19 cellular contexts compared by ENCODE assay signal in genomic region chr3:128294999-128295468, GRCh38.
A peak's percentile ranks its signal among the peaks of the same experiment; 100 is the strongest.
DNase-seq lines count a peak whose midpoint lies in the region; ATAC-seq and TF ChIP-seq lines count a peak whose summit lies in the region.
"Had no signal": no experiment of that assay in that cellular context is flagged by ENCODE, and none has a peak within 500 bp of the region (broad histone marks: within the 10 kb centered on the region; RNA-seq: fewer than 3 reads in every experiment).

No MANE protein-coding gene starts in this region.

- no peak for TF ChIP-seq EP300 in tibial nerve (IDR thresholded peaks at IDR 0.05)

- H3K27me3 Mint-ChIP-seq in CD4-positive, alpha-beta T cell: no peaks in the 10 kb centered on the region
- H3K27me3 Mint-ChIP-seq in Calu3 (ENCODE audit: unreplicated experiment): no peaks in the 10 kb centered on the region
- H3K27me3 Mint-ChIP-seq in activated T-helper 2 cell treated with anti-CD3 and anti-CD28 coated beads, Interferon-gamma antibody, Interleukin-2, Interleukin-4, amounts not matched to agents 10 μg/mL and 5 μg/mL and 100 μg/mL, durations not matched to agents 14 hours and 24 hours and 36 hours (ENCODE audit: low read depth): no peaks in the 10 kb centered on the region
- H3K27me3 Mint-ChIP-seq in naive thymus-derived CD8-positive, alpha-beta T cell: no peaks in the 10 kb centered on the region
- H3K27me3 Mint-ChIP-seq: dendritic cell treated with granulocyte-macrophage colony-stimulating factor and Interleukin-4, amounts not matched to agents 40 ng/mL and 50 ng/mL, for 4 days had no signal

- CTCF ChIA-PET in CD4-positive, alpha-beta T cell (lab: Charles Lee): no interaction called here
- CTCF ChIA-PET in Calu3 (lab: Charles Lee): no interaction called here

- no peaks in the 10 kb centered on the region for H3K9me3 ChIP-seq in CD4-positive, alpha-beta T cell (ENCODE audit: control insufficient read depth, low read length)
- H3K9me3 ChIP-seq in esophagus squamous epithelium: peaks cover 0 to 4% (median 0%) of the 10 kb centered on the region in 3 donors
- H3K9me3 ChIP-seq in tibial nerve: peaks cover 0 to 15% (median 3%) of the 10 kb centered on the region in 4 donors
- H3K9me3 ChIP-seq: BE2C had no signal

- H3K4me3 Mint-ChIP-seq in CD4-positive, alpha-beta T cell: peak overlapping the region; percentile 49
- H3K4me3 Mint-ChIP-seq in Calu3 (ENCODE audit: low read depth, unreplicated experiment): no peak overlapping the region
- no peak overlapping the region for H3K4me3 Mint-ChIP-seq in activated T-helper 2 cell treated with anti-CD3 and anti-CD28 coated beads, Interferon-gamma antibody, Interleukin-2, Interleukin-4, amounts not matched to agents 10 μg/mL and 5 μg/mL and 100 μg/mL, durations not matched to agents 14 hours and 24 hours and 36 hours (ENCODE audit: low read depth)
- H3K4me3 Mint-ChIP-seq in naive thymus-derived CD8-positive, alpha-beta T cell: peak overlapping the region in 9 of 10 donors; percentile 20 to 86 (median 63)
- H3K4me3 Mint-ChIP-seq: dendritic cell treated with granulocyte-macrophage colony-stimulating factor and Interleukin-4, amounts not matched to agents 40 ng/mL and 50 ng/mL, for 4 days had no signal

- H3K4me3 ChIP-seq in esophagus squamous epithelium: no peak overlapping the region
- no peak overlapping the region for H3K4me3 ChIP-seq in tibial nerve
- H3K4me3 ChIP-seq: K562 had no signal

- BruUV-seq in Calu3 (replicated peaks; lab: Mats Ljungman, UMichigan): no TSS peak

- no peak for TF ChIP-seq POLR2A in esophagus squamous epithelium (IDR thresholded peaks at IDR 0.05)
- TF ChIP-seq POLR2A in tibial nerve (IDR thresholded peaks at IDR 0.05): no peak

- peak overlapping the region; percentile 64 for H3K27ac ChIP-seq in CD4-positive, alpha-beta T cell (ENCODE audit: low read depth, low read length)
- H3K27ac ChIP-seq in esophagus squamous epithelium (no peak overlapping the region), tibial nerve (no peak overlapping the region)
- H3K27ac ChIP-seq: HL-60 had no signal

- 81 to 83% methylated on average over 3 to 4 of the region's 4 CpGs for WGBS in esophagus squamous epithelium, 2 donors
- 82 to 95% methylated on average over 4 of the region's 4 CpGs for WGBS in tibial nerve, 2 donors

- peaks cover 8% of the 10 kb centered on the region for H3K9me3 Mint-ChIP-seq in CD4-positive, alpha-beta T cell
- H3K9me3 Mint-ChIP-seq in Calu3 (ENCODE audit: low read depth, unreplicated experiment): peaks cover 5% of the 10 kb centered on the region
- peaks cover 10% of the 10 kb centered on the region for H3K9me3 Mint-ChIP-seq in activated T-helper 2 cell treated with anti-CD3 and anti-CD28 coated beads, Interferon-gamma antibody, Interleukin-2, Interleukin-4, amounts not matched to agents 10 μg/mL and 5 μg/mL and 100 μg/mL, durations not matched to agents 14 hours and 24 hours and 36 hours
- peaks cover 3 to 11% (median 6%) of the 10 kb centered on the region in 9 donors for H3K9me3 Mint-ChIP-seq in naive thymus-derived CD8-positive, alpha-beta T cell
- H3K9me3 Mint-ChIP-seq: dendritic cell treated with granulocyte-macrophage colony-stimulating factor and Interleukin-4, amounts not matched to agents 40 ng/mL and 50 ng/mL, for 4 days had no signal

- DNase-seq in CD4-positive, alpha-beta T cell: peak in 2 of 10 experiments; percentile 9 to 29
- peak; percentile 0 for DNase-seq in Calu3
- DNase-seq in activated T-helper 2 cell treated with anti-CD3 and anti-CD28 coated beads, Interferon-gamma antibody, Interleukin-2, Interleukin-4, amounts not matched to agents 10 μg/mL and 5 μg/mL and 100 μg/mL, durations not matched to agents 14 hours and 24 hours and 36 hours (ENCODE audit: low spot score): peak; percentile 2
- peak in 4 of 10 donors; percentile 21 to 68 (median 60) for DNase-seq in naive thymus-derived CD8-positive, alpha-beta T cell
- DNase-seq in esophagus squamous epithelium (lab: John Stamatoyannopoulos, UW): no peak
- no peak for DNase-seq in tibial nerve (ENCODE audit: low spot score in 2 of 2)
- DNase-seq in NCI-H510A (lab: John Stamatoyannopoulos, UW): no peak
- DNase-seq: activated CD4-positive, alpha-beta T cell treated with anti-CD3 and anti-CD28 coated beads for 4 hours; activated effector memory CD4-positive, alpha-beta T cell treated with Interleukin-2 at 50 U/mL for 16 hours; BE2C; erythroblast; GOT3; NCI-H2081; NCI-H524 treated with DMSO at 0.1 percent for 48 hours; PC-3; T1000 had no signal

- peaks cover 44% of the 10 kb centered on the region for H3K36me3 Mint-ChIP-seq in CD4-positive, alpha-beta T cell (ENCODE audit: low read depth)
- H3K36me3 Mint-ChIP-seq in Calu3 (ENCODE audit: insufficient read depth, unreplicated experiment): no peaks in the 10 kb centered on the region
- peaks cover 14% of the 10 kb centered on the region for H3K36me3 Mint-ChIP-seq in activated T-helper 2 cell treated with anti-CD3 and anti-CD28 coated beads, Interferon-gamma antibody, Interleukin-2, Interleukin-4, amounts not matched to agents 10 μg/mL and 5 μg/mL and 100 μg/mL, durations not matched to agents 14 hours and 24 hours and 36 hours (ENCODE audit: low read depth)
- peaks cover 9 to 26% (median 10%) of the 10 kb centered on the region in 3 donors for H3K36me3 Mint-ChIP-seq in naive thymus-derived CD8-positive, alpha-beta T cell

- POLR2A ChIA-PET in CD4-positive, alpha-beta T cell (lab: Charles Lee): interaction anchor here (1.0 to 3.4 kb wide), 6 partner anchors 13 to 141 kb away, joined by 3 to 21 read pairs (median 8); no protein-coding TSS in a partner anchor
- POLR2A ChIA-PET in naive thymus-derived CD8-positive, alpha-beta T cell (lab: Charles Lee): interaction anchor here (0.7 to 6.4 kb wide), 8 partner anchors 9 to 200 kb away, joined by 3 to 87 read pairs (median 7); no protein-coding TSS in a partner anchor

- no peaks in the 10 kb centered on the region for H3K36me3 ChIP-seq in esophagus squamous epithelium
- peaks cover 0 to 20% (median 0%) of the 10 kb centered on the region in 3 donors for H3K36me3 ChIP-seq in tibial nerve
- H3K36me3 ChIP-seq: BE2C had no signal

- TF ChIP-seq CTCF in CD4-positive, alpha-beta T cell (IDR thresholded peaks at IDR 0.05): no peak
- TF ChIP-seq CTCF in Calu3 (IDR thresholded peaks at IDR 0.05; ENCODE audit: unreplicated experiment): no peak
- TF ChIP-seq CTCF in esophagus squamous epithelium (IDR thresholded peaks at IDR 0.05): no peak
- TF ChIP-seq CTCF in tibial nerve (IDR thresholded peaks at IDR 0.05): no peak

- ATAC-seq in CD4-positive, alpha-beta T cell (ENCODE audit: poor library complexity): peak; percentile 76
- ATAC-seq in naive thymus-derived CD8-positive, alpha-beta T cell: peak; percentile 79 to 89
- ATAC-seq: K562, PC-3 had no signal

- peak overlapping the region; percentile 95 for H3K27ac Mint-ChIP-seq in CD4-positive, alpha-beta T cell
- H3K27ac Mint-ChIP-seq in Calu3 (ENCODE audit: unreplicated experiment): no peak overlapping the region
- no peak overlapping the region for H3K27ac Mint-ChIP-seq in activated T-helper 2 cell treated with anti-CD3 and anti-CD28 coated beads, Interferon-gamma antibody, Interleukin-2, Interleukin-4, amounts not matched to agents 10 μg/mL and 5 μg/mL and 100 μg/mL, durations not matched to agents 14 hours and 24 hours and 36 hours
- H3K27ac Mint-ChIP-seq in naive thymus-derived CD8-positive, alpha-beta T cell: peak overlapping the region; percentile 84 to 98 (median 96)
- H3K27ac Mint-ChIP-seq: dendritic cell treated with granulocyte-macrophage colony-stimulating factor and Interleukin-4, amounts not matched to agents 40 ng/mL and 50 ng/mL, for 4 days had no signal

- no peaks in the 10 kb centered on the region for H3K4me1 ChIP-seq in esophagus squamous epithelium
- no peaks in the 10 kb centered on the region for H3K4me1 ChIP-seq in tibial nerve

- intact Hi-C loops in CD4-positive, alpha-beta T cell (cut with DNase I, micrococcal nuclease): loop anchor here in 1 of 2 experiments (1.0 kb wide), 1 partner anchor 21 kb away; no protein-coding TSS in a partner anchor
- intact Hi-C loops in Calu3 (cut with micrococcal nuclease; ENCODE audit: unreplicated experiment): no loop called here
- intact Hi-C loops in activated T-helper 2 cell treated with anti-CD3 and anti-CD28 coated beads, Interferon-gamma antibody, Interleukin-2, Interleukin-4, amounts not matched to agents 10 μg/mL and 5 μg/mL and 100 μg/mL, durations not matched to agents 14 hours and 24 hours and 36 hours (cut with micrococcal nuclease): no loop called here
- intact Hi-C loops in esophagus squamous epithelium (cut with DNase I): no loop called here

- H3K4me1 Mint-ChIP-seq in CD4-positive, alpha-beta T cell (ENCODE audit: low read depth): peaks cover 76% of the 10 kb centered on the region
- H3K4me1 Mint-ChIP-seq in Calu3 (ENCODE audit: low read depth, unreplicated experiment): peaks cover 8% of the 10 kb centered on the region
- peaks cover 10% of the 10 kb centered on the region for H3K4me1 Mint-ChIP-seq in activated T-helper 2 cell treated with anti-CD3 and anti-CD28 coated beads, Interferon-gamma antibody, Interleukin-2, Interleukin-4, amounts not matched to agents 10 μg/mL and 5 μg/mL and 100 μg/mL, durations not matched to agents 14 hours and 24 hours and 36 hours (ENCODE audit: low read depth)
- H3K4me1 Mint-ChIP-seq in naive thymus-derived CD8-positive, alpha-beta T cell: peaks cover 27 to 78% (median 58%) of the 10 kb centered on the region in 4 donors

- no peaks in the 10 kb centered on the region for H3K27me3 ChIP-seq in CD4-positive, alpha-beta T cell (ENCODE audit: control insufficient read depth, insufficient read depth, low read length)
- H3K27me3 ChIP-seq in esophagus squamous epithelium: no peaks in the 10 kb centered on the region
- no peaks in the 10 kb centered on the region for H3K27me3 ChIP-seq in tibial nerve
- H3K27me3 ChIP-seq: BE2C had no signal

Comparison
In these comparisons a context has a peak if more than half of its experiments do, and no peak if none do; other contexts are left out.
1. DNase-seq: peak in Calu3 (single experiment) and activated T-helper 2 cell treated with anti-CD3 and anti-CD28 coated beads, Interferon-gamma antibody, Interleukin-2, Interleukin-4, amounts not matched to agents 10 μg/mL and 5 μg/mL and 100 μg/mL, durations not matched to agents 14 hours and 24 hours and 36 hours (single experiment); none in esophagus squamous epithelium (single experiment), tibial nerve (0 of 2) and NCI-H510A (single experiment).
2. H3K27ac Mint-ChIP-seq: peak in CD4-positive, alpha-beta T cell (single experiment) and naive thymus-derived CD8-positive, alpha-beta T cell (10 of 10); none in Calu3 (single experiment) and activated T-helper 2 cell treated with anti-CD3 and anti-CD28 coated beads, Interferon-gamma antibody, Interleukin-2, Interleukin-4, amounts not matched to agents 10 μg/mL and 5 μg/mL and 100 μg/mL, durations not matched to agents 14 hours and 24 hours and 36 hours (single experiment).
3. H3K4me3 Mint-ChIP-seq: peak in CD4-positive, alpha-beta T cell (single experiment) and naive thymus-derived CD8-positive, alpha-beta T cell (9 of 10); none in Calu3 (single experiment) and activated T-helper 2 cell treated with anti-CD3 and anti-CD28 coated beads, Interferon-gamma antibody, Interleukin-2, Interleukin-4, amounts not matched to agents 10 μg/mL and 5 μg/mL and 100 μg/mL, durations not matched to agents 14 hours and 24 hours and 36 hours (single experiment).